Comparison of ENCODE assay signal across 9 cellular contexts in genomic region chr11:123640677-123641494, GRCh38. TPM values are rescaled to one million over a fixed set of nuclear protein-coding genes. Genes with fewer than 3 reads are reported as not detected.
DNase-seq lines count a peak whose midpoint lies in the region; ATAC-seq and TF ChIP-seq lines count a peak whose summit lies in the region.
"Had no signal": no experiment of that assay in that cellular context is flagged by ENCODE, and none has a peak within 500 bp of the region (broad histone marks: within the 10 kb centered on the region; RNA-seq: fewer than 3 reads in every experiment).

No MANE protein-coding gene starts in this region.

- peak; percentile 52 to 76 (median 67) for TF ChIP-seq CTCF in body of pancreas (IDR thresholded peaks at IDR 0.05)
- peak; percentile 89 for TF ChIP-seq CTCF in kidney epithelial cell (IDR thresholded peaks at IDR 0.05; ENCODE audit: insufficient read depth, low read length, poor library complexity, severe bottlenecking)
- TF ChIP-seq CTCF in coronary artery (IDR thresholded peaks at IDR 0.05) = no peak

- H3K27ac Mint-ChIP-seq in T-helper 2 cell treated with Interferon-gamma antibody and Interleukin-4, amounts not matched to agents 5 μg/mL and 100 μg/mL, for 36 hours = no peak overlapping the region

- peaks cover 6% of the 10 kb centered on the region for H3K27me3 Mint-ChIP-seq in T-helper 2 cell treated with Interferon-gamma antibody and Interleukin-4, amounts not matched to agents 5 μg/mL and 100 μg/mL, for 36 hours (ENCODE audit: low read depth)

- H3K4me2 ChIP-seq in Karpas-422 (ENCODE audit: low read depth, low read length, poor library complexity, severe bottlenecking) = peak overlapping the region; percentile 37

- no peaks in the 10 kb centered on the region for H3K9me3 ChIP-seq in Karpas-422 (ENCODE audit: low read length)
- H3K9me3 ChIP-seq in body of pancreas = no peaks in the 10 kb centered on the region

- intact Hi-C loops in body of pancreas (cut with DNase I) = no loop called here

- no peaks in the 10 kb centered on the region for H3K9me3 Mint-ChIP-seq in T-helper 2 cell treated with Interferon-gamma antibody and Interleukin-4, amounts not matched to agents 5 μg/mL and 100 μg/mL, for 36 hours

- peak; percentile 88 for ATAC-seq in GM21390 (IDR thresholded peaks at IDR 0.05; ENCODE audit: unreplicated experiment)
- peak; percentile 74 for ATAC-seq in body of pancreas

- peak overlapping the region; percentile 26 for H2AFZ ChIP-seq in Karpas-422 (ENCODE audit: low read length)

- H3K36me3 ChIP-seq in Karpas-422 (ENCODE audit: insufficient read depth, low read length) (no peaks in the 10 kb centered on the region), body of pancreas (replicated peaks in 1 of 2; ENCODE audit: insufficient read depth in 1 of 2, low read depth in 2 of 2) (no peaks in the 10 kb centered on the region), kidney epithelial cell (ENCODE audit: control insufficient read depth, insufficient read depth, low read length) (no peaks in the 10 kb centered on the region)

- 17 to 22% methylated on average over 22 of the region's 22 CpGs for WGBS in body of pancreas, 2 donors

- H3K27me3 ChIP-seq in Karpas-422 (ENCODE audit: low read length) (no peaks in the 10 kb centered on the region), body of pancreas (no peaks in the 10 kb centered on the region), kidney epithelial cell (ENCODE audit: control insufficient read depth, insufficient read depth, low read length) (no peaks in the 10 kb centered on the region)

- H4K20me1 ChIP-seq in Karpas-422 (ENCODE audit: insufficient read depth, low read depth, low read length) = no peaks in the 10 kb centered on the region

- H3K27ac ChIP-seq in Karpas-422 (ENCODE audit: low read length) (no peak overlapping the region), body of pancreas (no peak overlapping the region), coronary artery (no peak overlapping the region)

- H3K36me3 Mint-ChIP-seq in T-helper 2 cell treated with Interferon-gamma antibody and Interleukin-4, amounts not matched to agents 5 μg/mL and 100 μg/mL, for 36 hours (ENCODE audit: low read depth) = no peaks in the 10 kb centered on the region

- peaks cover 2% of the 10 kb centered on the region for H3K4me1 Mint-ChIP-seq in T-helper 2 cell treated with Interferon-gamma antibody and Interleukin-4, amounts not matched to agents 5 μg/mL and 100 μg/mL, for 36 hours (ENCODE audit: low read depth)

- DNase-seq in D341Med (ENCODE audit: low spot score) (peak; percentile 82), Karpas-422 (peak; percentile 80), body of pancreas (peak; percentile 28 to 53 (median 42)), kidney epithelial cell (ENCODE audit: low read depth) (no peak), coronary artery (ENCODE audit: low spot score) (no peak)
- DNase-seq in T-helper 2 cell treated with Interferon-gamma antibody and Interleukin-4, amounts not matched to agents 5 μg/mL and 100 μg/mL, for 36 hours (ENCODE audit: low spot score) = peak; percentile 28
- DNase-seq in stimulated activated CD4-positive, alpha-beta T cell treated with anti-CD3 and anti-CD28 coated beads, TNF-alpha, amount 100 ng/mL, for 48 hours (ENCODE audit: low read depth in 3 of 3) = peak in 2 of 3 donors; percentile 12 to 25

- no peak overlapping the region for H3K4me3 Mint-ChIP-seq in T-helper 2 cell treated with Interferon-gamma antibody and Interleukin-4, amounts not matched to agents 5 μg/mL and 100 μg/mL, for 36 hours

- no peak overlapping the region for H3K9ac ChIP-seq in Karpas-422 (ENCODE audit: low read length)

- H3K9me2 ChIP-seq in Karpas-422 (replicated peaks; ENCODE audit: insufficient read depth, low read length) = no peaks in the 10 kb centered on the region

- H3K4me3 ChIP-seq in Karpas-422 (ENCODE audit: low read length) (no peak overlapping the region; the same call in 1 of the 2 replicates), body of pancreas (no peak overlapping the region), kidney epithelial cell (ENCODE audit: low read depth, low read length) (no peak overlapping the region), coronary artery (no peak overlapping the region)

- no peaks in the 10 kb centered on the region for H3K79me2 ChIP-seq in Karpas-422 (ENCODE audit: low read length)

- H3K4me1 ChIP-seq in Karpas-422 (ENCODE audit: low read length) (peaks cover 11% of the 10 kb centered on the region), body of pancreas (peaks cover 4% of the 10 kb centered on the region)

- TF ChIP-seq POLR2A in body of pancreas (IDR thresholded peaks at IDR 0.05) = no peak

RNA-seq across cellular contexts. Expression of gene SCN3B, which starts 13.5 kb away (rescaled TPM):
- total RNA-seq in Karpas-422 (2014; rRNA removed; shearing (Covaris generic); ENCODE audit: low replicate concordance) = not detected in 2 replicates
- total RNA-seq in body of pancreas (1 to 10 TPM in 1 of 2 donors, under 1 TPM in 1; 0.78 to 1.6 TPM), kidney epithelial cell (2.1 and 2.4 TPM in 2 replicates)
- total RNA-seq: T-helper 1 cell treated with Interleukin-12 subunit alpha and Interleukin-12 subunit beta and Interleukin-4 antibody, amounts not matched to agents 30 ng/mL and 1 ng/mL, for 36 hours had no signal

Comparison
In these comparisons a context has a peak if more than half of its experiments do, and no peak if none do; other contexts are left out.
1. DNase-seq: peak in D341Med (single experiment), Karpas-422 (single experiment), T-helper 2 cell treated with Interferon-gamma antibody and Interleukin-4, amounts not matched to agents 5 μg/mL and 100 μg/mL, for 36 hours (single experiment), body of pancreas (4 of 4) and stimulated activated CD4-positive, alpha-beta T cell treated with anti-CD3 and anti-CD28 coated beads, TNF-alpha, amount 100 ng/mL, for 48 hours (2 of 3); none in kidney epithelial cell (single experiment) and coronary artery (single experiment).